ENCODE assay signal across 1 cellular context in the genomic region with DNA sequence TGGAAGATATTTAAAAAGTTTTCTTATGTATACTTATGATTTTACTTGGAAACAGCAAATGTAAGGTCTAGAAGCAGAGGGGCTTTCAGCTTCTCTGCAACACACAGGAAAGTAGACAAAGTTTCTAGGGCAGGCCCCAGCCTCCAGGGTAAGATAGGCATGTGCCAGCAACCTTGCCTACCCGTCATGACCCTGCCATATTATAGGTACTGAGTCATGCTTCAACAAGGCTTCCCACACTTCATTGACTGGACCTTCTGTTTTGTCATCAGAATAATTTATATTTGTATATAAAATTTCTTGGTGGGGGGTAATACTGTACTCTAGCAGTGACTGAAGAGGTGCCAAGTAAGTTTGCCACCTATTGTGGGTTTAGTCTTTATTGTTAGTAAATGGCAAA.
TF ChIP-seq lines count a peak whose summit lies in the region.

No MANE protein-coding gene starts in this region.

TF ChIP-seq in GM12878, 131 proteins besides CTCF, POLR2A, EP300 and RAD21:
- TF ChIP-seq, protein P1, sequence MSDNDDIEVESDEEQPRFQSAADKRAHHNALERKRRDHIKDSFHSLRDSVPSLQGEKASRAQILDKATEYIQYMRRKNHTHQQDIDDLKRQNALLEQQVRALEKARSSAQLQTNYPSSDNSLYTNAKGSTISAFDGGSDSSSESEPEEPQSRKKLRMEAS (IDR thresholded peaks at IDR 0.05; ENCODE audit: low read depth, low read length): no peak
- TF ChIP-seq CEBPB (IDR thresholded peaks at IDR 0.05; ENCODE audit: borderline replicate concordance in 1 of 2, low read depth in 2 of 2, low read length in 2 of 2) (no peak), SMAD5 (IDR thresholded peaks at IDR 0.05; ENCODE audit: low read depth) (no peak), PAX5 (IDR thresholded peaks at IDR 0.05; ENCODE audit: borderline replicate concordance, low read depth, low read length) (no peak), PKNOX1 (IDR thresholded peaks at IDR 0.05) (no peak), ZNF207 (IDR thresholded peaks at IDR 0.05; ENCODE audit: borderline replicate concordance) (no peak)
TF ChIP-seq in GM12878: peak in this region for 0.
